Comparison of ENCODE assay signal across 9 cellular contexts in the genomic region with DNA sequence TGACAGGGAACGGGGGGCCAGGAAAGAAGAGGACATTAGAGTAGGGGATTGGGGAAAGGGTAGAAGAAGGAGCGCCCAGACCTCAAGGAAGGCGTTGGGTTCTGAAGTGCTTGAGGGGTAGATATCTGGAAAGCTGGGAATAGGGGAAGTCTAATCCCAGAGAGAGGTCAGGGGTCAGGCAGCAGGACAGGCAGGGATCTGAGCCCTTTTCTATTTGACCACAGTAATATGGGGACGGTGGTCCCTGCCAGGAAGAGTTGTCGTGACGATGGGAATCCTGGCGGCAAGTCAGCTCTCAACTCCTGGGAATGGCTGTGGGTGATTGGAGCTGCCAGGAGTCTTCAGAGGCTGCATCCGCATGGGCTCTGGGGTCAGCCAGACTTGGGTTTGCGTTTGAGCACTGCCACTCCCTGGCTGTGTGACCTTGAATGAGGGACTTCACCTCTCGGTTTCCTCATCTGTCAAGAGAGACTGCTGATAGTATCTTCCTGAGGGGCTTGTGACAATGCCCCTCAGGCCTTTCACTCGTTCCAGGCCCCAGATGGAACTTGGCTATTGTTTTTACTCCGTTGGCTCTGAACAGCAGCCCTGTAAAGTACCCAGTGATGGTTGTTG. TPM values are rescaled to one million over a fixed set of nuclear protein-coding genes. Genes with fewer than 3 reads are reported as not detected.
DNase-seq lines count a peak whose midpoint lies in the region; ATAC-seq and TF ChIP-seq lines count a peak whose summit lies in the region.
"Had no signal": no experiment of that assay in that cellular context is flagged by ENCODE, and none has a peak within 500 bp of the region (broad histone marks: within the 10 kb centered on the region; RNA-seq: fewer than 3 reads in every experiment).

No MANE protein-coding gene starts in this region.

- H2BK12ac ChIP-seq in neuronal stem cell (ENCODE audit: low read length) = no peak overlapping the region

- intact Hi-C loops in Panc1 (cut with micrococcal nuclease; ENCODE audit: unreplicated experiment) = no loop called here

- H2AK5ac ChIP-seq in neuronal stem cell (ENCODE audit: low read depth, low read length) = no peak overlapping the region

- H3K27ac ChIP-seq in CD8-positive, alpha-beta memory T cell (ENCODE audit: low read depth, low read length) = peak overlapping the region; percentile 79
- peak overlapping the region; percentile 85 for H3K27ac ChIP-seq in Panc1 (ENCODE audit: low read length)
- H3K27ac ChIP-seq in neuronal stem cell (replicated peaks; ENCODE audit: low read length) = no peak overlapping the region

- CTCF ChIA-PET in CD8-positive, alpha-beta memory T cell (lab: Charles Lee) = no interaction called here
- CTCF ChIA-PET in Panc1 (lab: Charles Lee) = no interaction called here

- WGBS in neuronal stem cell (ENCODE audit: extremely low coverage in 2 of 2, insufficient read length in 2 of 2, insufficient replicate concordance in 1 of 2), 2 donors = no CpG with 5 or more reads among the region's 12 CpGs

- no peak overlapping the region for H2AFZ ChIP-seq in neuronal stem cell (ENCODE audit: low read length)

- H3K36me3 ChIP-seq in CD8-positive, alpha-beta memory T cell (ENCODE audit: insufficient read depth, low read length) = no peaks in the 10 kb centered on the region
- peaks cover 6% of the 10 kb centered on the region; the same call in 1 of the 2 replicates for H3K36me3 ChIP-seq in Panc1 (ENCODE audit: control insufficient read depth, insufficient read depth, low read length)
- peaks cover 0 to 20% of the 10 kb centered on the region in 2 donors for H3K36me3 ChIP-seq in neuronal stem cell (replicated peaks in 1 of 2; ENCODE audit: control insufficient read depth in 2 of 2, insufficient read depth in 2 of 2, low read length in 2 of 2)

- H3K4ac ChIP-seq in neuronal stem cell (ENCODE audit: low read length) = no peak overlapping the region

- H3K9ac ChIP-seq in neuronal stem cell (ENCODE audit: low read depth, low read length, poor library complexity) = peak overlapping the region; percentile 47

- H4K8ac ChIP-seq in neuronal stem cell (ENCODE audit: low read depth, low read length) = no peak overlapping the region

- TF ChIP-seq CTCF in Panc1 (IDR thresholded peaks at IDR 0.05) = no peak
- TF ChIP-seq CTCF in epithelial cell of proximal tubule (conservative IDR thresholded peaks at IDR 0.05; ENCODE audit: low read depth, low read length) = no peak

- BruUV-seq in Panc1 (replicated peaks; lab: Mats Ljungman, UMichigan) = TSS peak; percentile 87

- peaks cover 0 to 16% (median 0%) of the 10 kb centered on the region in 3 donors for H3K36me3 Mint-ChIP-seq in CD8-positive, alpha-beta memory T cell

- no peak overlapping the region for H2BK120ac ChIP-seq in neuronal stem cell (ENCODE audit: low read depth, low read length)

- no peaks in the 10 kb centered on the region for H3K27me3 ChIP-seq in CD8-positive, alpha-beta memory T cell (ENCODE audit: insufficient read depth, low read length, poor library complexity, severe bottlenecking)
- no peaks in the 10 kb centered on the region for H3K27me3 ChIP-seq in Panc1 (ENCODE audit: control insufficient read depth, insufficient read depth, low read length)
- no peaks in the 10 kb centered on the region for H3K27me3 ChIP-seq in neuronal stem cell (ENCODE audit: control insufficient read depth in 3 of 3, insufficient read depth in 3 of 3, low read depth in 1 of 3, low read length in 3 of 3)

- DNase-seq in CD8-positive, alpha-beta memory T cell = no peak
- DNase-seq in Panc1 (ENCODE audit: low read depth, low spot score) = no peak
- no peak for DNase-seq in epithelial cell of proximal tubule (ENCODE audit: low read depth)
- no peak for DNase-seq in neuronal stem cell (ENCODE audit: low spot score)
- DNase-seq in occipital lobe (lab: John Stamatoyannopoulos, UW) = no peak
- DNase-seq in NCI-H1092 (lab: John Stamatoyannopoulos, UW) = no peak
- DNase-seq in midbrain (lab: John Stamatoyannopoulos, UW) = no peak

- ATAC-seq in Panc1 (no peak), HG02840 (IDR thresholded peaks at IDR 0.05; ENCODE audit: low FRiP score, unreplicated experiment) (no peak)

- no peaks in the 10 kb centered on the region for H3K9me3 Mint-ChIP-seq in CD8-positive, alpha-beta memory T cell

- H3K23ac ChIP-seq in neuronal stem cell (ENCODE audit: low read depth, low read length, poor library complexity) = peak overlapping the region; percentile 5

- no peak overlapping the region for H3K14ac ChIP-seq in neuronal stem cell (ENCODE audit: low read length)

- peak overlapping the region; percentile 81 for H3K4me2 ChIP-seq in neuronal stem cell (ENCODE audit: insufficient read depth, low read length, poor library complexity, severe bottlenecking)

- H3K9me3 ChIP-seq in CD8-positive, alpha-beta memory T cell (ENCODE audit: low read length) = no peaks in the 10 kb centered on the region
- no peaks in the 10 kb centered on the region for H3K9me3 ChIP-seq in Panc1 (ENCODE audit: control insufficient read depth, insufficient read depth, low read depth, low read length)
- no peaks in the 10 kb centered on the region for H3K9me3 ChIP-seq in neuronal stem cell (replicated peaks in 1 of 2; ENCODE audit: control insufficient read depth in 2 of 2, insufficient read depth in 1 of 2, low read depth in 1 of 2, low read length in 2 of 2)

- POLR2A ChIA-PET in CD8-positive, alpha-beta memory T cell (lab: Charles Lee) = interaction anchor here (0.6 kb wide), 1 partner anchor 40 kb away, joined by 3 read pairs; no protein-coding TSS in a partner anchor
- POLR2A ChIA-PET in Panc1 (lab: Charles Lee) = interaction anchor here (0.6 kb wide), 1 partner anchor 130 kb away, joined by 7 read pairs; no protein-coding TSS in a partner anchor

- peaks cover 13% of the 10 kb centered on the region for H3K79me1 ChIP-seq in neuronal stem cell (ENCODE audit: low read depth, low read length)

- H3K27me3 Mint-ChIP-seq in CD8-positive, alpha-beta memory T cell = no peaks in the 10 kb centered on the region

- peak overlapping the region; percentile 82 for H3K4me3 ChIP-seq in CD8-positive, alpha-beta memory T cell (ENCODE audit: low read length)
- H3K4me3 ChIP-seq in Panc1 (ENCODE audit: low read depth in 2 of 2, low read length in 2 of 2) = peak overlapping the region; percentile 63 to 89
- peak overlapping the region; percentile 98 for H3K4me3 ChIP-seq in epithelial cell of proximal tubule (ENCODE audit: low read depth, low read length)
- H3K4me3 ChIP-seq in neuronal stem cell (ENCODE audit: low read length in 2 of 2) = peak overlapping the region; percentile 77 to 99

- no peak overlapping the region for H4K91ac ChIP-seq in neuronal stem cell (ENCODE audit: low read depth, low read length, poor library complexity)

- H3K4me1 ChIP-seq in CD8-positive, alpha-beta memory T cell (ENCODE audit: insufficient read depth, low read length) = peaks cover 25% of the 10 kb centered on the region
- H3K4me1 ChIP-seq in Panc1 (ENCODE audit: control insufficient read depth, insufficient read depth, low read length) (peaks cover 14% of the 10 kb centered on the region), neuronal stem cell (ENCODE audit: control insufficient read depth in 2 of 2, insufficient read depth in 1 of 2, low read depth in 1 of 2, low read length in 2 of 2) (peaks cover 11 to 14% of the 10 kb centered on the region in 2 donors)

- no peak overlapping the region for H2BK5ac ChIP-seq in neuronal stem cell (ENCODE audit: low read length)

- in situ Hi-C loops in Panc1 (cut with HindIII; ENCODE audit: low pct_unique_long_range_greater_than_20kb, low sequenced_read_pairs) = no loop called here

- peaks cover 43 to 51% (median 48%) of the 10 kb centered on the region in 3 donors for H3K4me1 Mint-ChIP-seq in CD8-positive, alpha-beta memory T cell

- H2BK15ac ChIP-seq in neuronal stem cell (ENCODE audit: low read length) = no peak overlapping the region

- peak overlapping the region; percentile 89 to 95 (median 93) for H3K4me3 Mint-ChIP-seq in CD8-positive, alpha-beta memory T cell

- H3K27ac Mint-ChIP-seq in CD8-positive, alpha-beta memory T cell = peak overlapping the region in 7 of 8 donors; percentile 54 to 94 (median 91)

- H3K18ac ChIP-seq in neuronal stem cell (ENCODE audit: low read length) = no peak overlapping the region

RNA-seq across cellular contexts. Expression of a gene that starts 1.3 kb away (rescaled TPM):
- total RNA-seq in CD8-positive, alpha-beta memory T cell = 10 to 100 TPM; 82.5 to 87.7 TPM
- polyA plus RNA-seq in CD8-positive, alpha-beta memory T cell = 10.1 TPM
- total RNA-seq in Panc1 (2021; ENCODE audit: unreplicated experiment) (72.1 TPM), epithelial cell of proximal tubule (98.2 and 103 TPM in 2 replicates), occipital lobe (49.0 TPM)
- 83.8 TPM for polyA plus RNA-seq in Panc1 (2012; ENCODE audit: insufficient read length)
- 65.3 TPM for polyA plus RNA-seq in neuronal stem cell (2013, experiment 1 of 2)
- 66.4 TPM for polyA plus RNA-seq in neuronal stem cell (2013, experiment 2 of 2)

RNA-seq across cellular contexts. Expression of a gene that starts 5.0 kb away (rescaled TPM):
- total RNA-seq in CD8-positive, alpha-beta memory T cell = under 1 TPM; 0.42 to 0.79 TPM
- not detected for polyA plus RNA-seq in CD8-positive, alpha-beta memory T cell
- total RNA-seq in Panc1 (2021; ENCODE audit: unreplicated experiment) (not detected), epithelial cell of proximal tubule (not detected in 2 replicates), occipital lobe (0.31 TPM)
- not detected for polyA plus RNA-seq in Panc1 (2012; ENCODE audit: insufficient read length)
- 0.31 TPM for polyA plus RNA-seq in neuronal stem cell (2013, experiment 1 of 2)
- 0.44 TPM for polyA plus RNA-seq in neuronal stem cell (2013, experiment 2 of 2)
- total RNA-seq: dermis microvascular lymphatic vessel endothelial cell had no signal

RNA-seq across cellular contexts. Expression of a gene that starts 45.0 kb away (rescaled TPM):
- total RNA-seq in CD8-positive, alpha-beta memory T cell = 10 to 100 TPM; 26.1 to 30.1 TPM
- 4.5 TPM for polyA plus RNA-seq in CD8-positive, alpha-beta memory T cell
- 13.9 TPM for total RNA-seq in Panc1 (2021; ENCODE audit: unreplicated experiment)
- 19.6 TPM for polyA plus RNA-seq in Panc1 (2012; ENCODE audit: insufficient read length)
- 8.3 and 15.0 TPM in 2 replicates for total RNA-seq in epithelial cell of proximal tubule
- 24.3 TPM for polyA plus RNA-seq in neuronal stem cell (2013, experiment 1 of 2)
- 23.9 TPM for polyA plus RNA-seq in neuronal stem cell (2013, experiment 2 of 2)
- total RNA-seq in occipital lobe = 21.7 TPM

RNA-seq across cellular contexts. Expression of a gene that starts 50.0 kb away (rescaled TPM):
- total RNA-seq in CD8-positive, alpha-beta memory T cell = 10 to 100 TPM; 42.3 to 47.2 TPM
- polyA plus RNA-seq in CD8-positive, alpha-beta memory T cell = 23.7 TPM
- 52.4 TPM for total RNA-seq in Panc1 (2021; ENCODE audit: unreplicated experiment)
- polyA plus RNA-seq in Panc1 (2012; ENCODE audit: insufficient read length) = 55.5 TPM
- 30.4 and 34.8 TPM in 2 replicates for total RNA-seq in epithelial cell of proximal tubule
- polyA plus RNA-seq in neuronal stem cell (2013, experiment 1 of 2) = 63.1 TPM
- polyA plus RNA-seq in neuronal stem cell (2013, experiment 2 of 2) = 64.7 TPM
- 12.8 TPM for total RNA-seq in occipital lobe
